In genomic region chr20:31602430-31602778, GRCh38 we compare ENCODE assay signal across 12 cellular contexts. TPM values are rescaled to one million over a fixed set of nuclear protein-coding genes. Genes with fewer than 3 reads are reported as not detected.
DNase-seq lines count a peak whose midpoint lies in the region; ATAC-seq, FAIRE-seq and TF ChIP-seq lines count a peak whose summit lies in the region.
"Had no signal": no experiment of that assay in that cellular context is flagged by ENCODE, and none has a peak within 500 bp of the region (broad histone marks: within the 10 kb centered on the region; RNA-seq: fewer than 3 reads in every experiment).

No MANE protein-coding gene starts in this region.

- H2AFZ ChIP-seq in PC-3 (ENCODE audit: low read length) (0 out of 2 replicates have a peak overlapping the region, but pooled peaks have one; percentile 19), endothelial cell of umbilical vein (ENCODE audit: low read depth, low read length) (peak overlapping the region; percentile 50)

- peak overlapping the region; percentile 72 for H3K4me2 ChIP-seq in PC-3 (ENCODE audit: low read length)
- peak overlapping the region; percentile 7 for H3K4me2 ChIP-seq in endothelial cell of umbilical vein (ENCODE audit: insufficient read depth, low read length)

- POLR2A ChIA-PET in CD4-positive, alpha-beta T cell (lab: Charles Lee): interaction anchor here (2.7 kb wide), 1 partner anchor 10 kb away, joined by 11 read pairs; no protein-coding TSS in a partner anchor
- POLR2A ChIA-PET in PC-3 (lab: Charles Lee; ENCODE audit: unreplicated experiment) (interaction anchor here (0.6 to 3.7 kb wide), 2 partner anchors 9 to 29 kb away, joined by 26 to 34 read pairs; no protein-coding TSS in a partner anchor), endothelial cell of umbilical vein (lab: Charles Lee) (interaction anchor here (0.6 kb wide), 1 partner anchor 8 kb away, joined by 4 read pairs; no protein-coding TSS in a partner anchor)

- dilution Hi-C loops in endothelial cell of umbilical vein (cut with MboI; ENCODE audit: extremely low pct_ligation_motif_present, low sequenced_read_pairs): no loop called here

- peaks cover 25% of the 10 kb centered on the region for H3K4me1 Mint-ChIP-seq in CD4-positive, alpha-beta T cell (ENCODE audit: low read depth)
- H3K4me1 Mint-ChIP-seq in osteocyte (ENCODE audit: unreplicated experiment): peaks cover 40% of the 10 kb centered on the region

- H3K9me2 ChIP-seq in PC-3 (replicated peaks; ENCODE audit: low read length): no peaks in the 10 kb centered on the region

- no peaks in the 10 kb centered on the region for H3K9me1 ChIP-seq in endothelial cell of umbilical vein (replicated peaks; ENCODE audit: control insufficient read depth, extremely low read depth, insufficient read depth, low read length)

- no peak for TF ChIP-seq POLR2A in endothelial cell of umbilical vein (IDR thresholded peaks at IDR 0.05; ENCODE audit: low read depth, low read length)

- intact Hi-C loops in CD4-positive, alpha-beta T cell (cut with DNase I, micrococcal nuclease): no loop called here
- intact Hi-C loops in PC-3 (cut with micrococcal nuclease) (no loop called here), endothelial cell of umbilical vein (cut with micrococcal nuclease) (no loop called here), posterior cingulate gyrus (cut with DNase I) (no loop called here)

- no peak overlapping the region for H3K27ac Mint-ChIP-seq in CD4-positive, alpha-beta T cell
- H3K27ac Mint-ChIP-seq in osteocyte (ENCODE audit: unreplicated experiment): peak overlapping the region; percentile 38

- H4K20me1 ChIP-seq in PC-3 (ENCODE audit: low read length): peaks cover 17% of the 10 kb centered on the region
- H4K20me1 ChIP-seq in endothelial cell of umbilical vein (replicated peaks; ENCODE audit: control insufficient read depth, extremely low read depth, insufficient read depth, low read length): no peaks in the 10 kb centered on the region

- BruUV-seq in PC-3 (replicated peaks; lab: Mats Ljungman, UMichigan) (no TSS peak), endothelial cell of umbilical vein (replicated peaks; lab: Mats Ljungman, UMichigan) (no TSS peak)

- H3K4me3 ChIP-seq in PC-3 (ENCODE audit: low read length): peak overlapping the region; percentile 30
- H3K4me3 ChIP-seq in endothelial cell of umbilical vein (replicated peaks in 1 of 3; ENCODE audit: insufficient read depth in 1 of 3, low read depth in 1 of 3, low read length in 3 of 3): no peak overlapping the region

- peaks cover 44% of the 10 kb centered on the region for H3K27me3 Mint-ChIP-seq in CD4-positive, alpha-beta T cell
- H3K27me3 Mint-ChIP-seq in osteocyte (ENCODE audit: unreplicated experiment): no peaks in the 10 kb centered on the region

- ATAC-seq in CD4-positive, alpha-beta T cell (ENCODE audit: poor library complexity): no peak
- ATAC-seq in PC-3 (no peak), GM21423 (IDR thresholded peaks at IDR 0.05; ENCODE audit: unreplicated experiment) (no peak)

- H3K9me3 ChIP-seq in CD4-positive, alpha-beta T cell (ENCODE audit: control insufficient read depth, low read length): no peaks in the 10 kb centered on the region
- H3K9me3 ChIP-seq in PC-3 (ENCODE audit: low read length) (no peaks in the 10 kb centered on the region), endothelial cell of umbilical vein (replicated peaks; ENCODE audit: control insufficient read depth, insufficient read depth, low read length) (no peaks in the 10 kb centered on the region)

- CTCF ChIA-PET in CD4-positive, alpha-beta T cell (lab: Charles Lee): interaction anchor here (0.7 to 3.3 kb wide), 6 partner anchors 11 to 121 kb away, joined by 3 to 52 read pairs (median 4); no protein-coding TSS in a partner anchor
- CTCF ChIA-PET in PC-3 (lab: Charles Lee): interaction anchor here (1.0 to 1.2 kb wide), 4 partner anchors 9 to 42 kb away, joined by 3 to 8 read pairs (median 6); no protein-coding TSS in a partner anchor
- CTCF ChIA-PET in endothelial cell of umbilical vein (lab: Charles Lee): interaction anchor here (3.2 to 12.8 kb wide), 2 partner anchors 10 to 37 kb away, joined by 20 to 1817 read pairs; no protein-coding TSS in a partner anchor

- no peak for FAIRE-seq in endothelial cell of umbilical vein (lab: Jason Lieb, UNC)
- FAIRE-seq: keratinocyte, urothelium cell line had no signal

- DNase-seq in CD4-positive, alpha-beta T cell: no peak
- DNase-seq in PC-3 (no peak), endothelial cell of umbilical vein (ENCODE audit: low read depth, low spot score) (no peak), osteocyte (ENCODE audit: extremely low spot score, unreplicated experiment) (no peak), NCI-H1930 (lab: John Stamatoyannopoulos, UW) (no peak), AML-193 (lab: John Stamatoyannopoulos, UW) (no peak), posterior cingulate gyrus (no peak)
- DNase-seq: activated T-cell treated with anti-CD3 and anti-CD28 coated beads, Interleukin-2, amount 50 U/mL, for 1 hour had no signal

- no peak for TF ChIP-seq CTCF in CD4-positive, alpha-beta T cell (IDR thresholded peaks at IDR 0.05)
- no peak for TF ChIP-seq CTCF in PC-3 (conservative IDR thresholded peaks at IDR 0.05; ENCODE audit: low read depth, low read length)
- no peak for TF ChIP-seq CTCF in endothelial cell of umbilical vein (IDR thresholded peaks at IDR 0.05; ENCODE audit: extremely low read depth in 1 of 2, insufficient read depth in 1 of 2, low read depth in 1 of 2, low read length in 2 of 2)
- no peak for TF ChIP-seq CTCF in osteocyte (IDR thresholded peaks at IDR 0.05)

- H3K36me3 Mint-ChIP-seq in CD4-positive, alpha-beta T cell (ENCODE audit: low read depth): peaks cover 5% of the 10 kb centered on the region
- H3K36me3 Mint-ChIP-seq in osteocyte (ENCODE audit: unreplicated experiment): no peaks in the 10 kb centered on the region

- H3K9ac ChIP-seq in PC-3 (ENCODE audit: low read length) (0 out of 2 replicates have a peak overlapping the region, but pooled peaks have one; percentile 3), endothelial cell of umbilical vein (replicated peaks; ENCODE audit: extremely low read depth, insufficient read depth, low read length) (peak overlapping the region; percentile 28)

- H3K27ac ChIP-seq in CD4-positive, alpha-beta T cell (ENCODE audit: low read depth, low read length): no peak overlapping the region
- H3K27ac ChIP-seq in PC-3 (ENCODE audit: low read length) (peak overlapping the region; percentile 68), endothelial cell of umbilical vein (ENCODE audit: insufficient read depth, low read depth, low read length) (peak overlapping the region; percentile 100)

- H3K36me3 ChIP-seq in PC-3 (ENCODE audit: low read depth, low read length): 0 out of 2 replicates have a peak, but pooled peaks cover 6% of the 10 kb centered on the region
- H3K36me3 ChIP-seq in endothelial cell of umbilical vein (ENCODE audit: control insufficient read depth in 2 of 2, extremely low read depth in 1 of 2, insufficient read depth in 2 of 2, low read length in 2 of 2): no peaks in the 10 kb centered on the region

- H3K79me2 ChIP-seq in PC-3 (ENCODE audit: low read length) (peaks cover 30% of the 10 kb centered on the region), endothelial cell of umbilical vein (ENCODE audit: control insufficient read depth, insufficient read depth, low read length) (peaks cover 26% of the 10 kb centered on the region)

- peaks cover 7% of the 10 kb centered on the region for H3F3A ChIP-seq in PC-3 (ENCODE audit: low read length, unreplicated experiment)

- H3K27me3 ChIP-seq in CD4-positive, alpha-beta T cell (ENCODE audit: control insufficient read depth, insufficient read depth, low read length): peaks cover 28% of the 10 kb centered on the region
- H3K27me3 ChIP-seq in PC-3 (ENCODE audit: low read length) (no peaks in the 10 kb centered on the region), endothelial cell of umbilical vein (ENCODE audit: control insufficient read depth in 2 of 2, insufficient read depth in 2 of 2, low read length in 2 of 2) (no peaks in the 10 kb centered on the region)

- H3K4me3 Mint-ChIP-seq in CD4-positive, alpha-beta T cell: peak overlapping the region; percentile 83
- H3K4me3 Mint-ChIP-seq in osteocyte (ENCODE audit: unreplicated experiment): no peak overlapping the region

- peaks cover 33% of the 10 kb centered on the region for H3K4me1 ChIP-seq in PC-3 (ENCODE audit: insufficient read depth, low read length)
- peaks cover 31% of the 10 kb centered on the region for H3K4me1 ChIP-seq in endothelial cell of umbilical vein (ENCODE audit: control insufficient read depth, extremely low read depth, insufficient read depth, low read length)

- H3K9me3 Mint-ChIP-seq in CD4-positive, alpha-beta T cell: no peaks in the 10 kb centered on the region
- H3K9me3 Mint-ChIP-seq in osteocyte (ENCODE audit: unreplicated experiment): no peaks in the 10 kb centered on the region

TF ChIP-seq in endothelial cell of umbilical vein, 7 proteins besides CTCF, POLR2A, EP300 and RAD21 (continues in another document):
- TF ChIP-seq GATA2 (IDR thresholded peaks at IDR 0.05; ENCODE audit: insufficient read depth, insufficient read length, low read depth, low read length) (no peak), EZH2 (IDR thresholded peaks at IDR 0.05; ENCODE audit: borderline replicate concordance, low read depth, low read length, severe bottlenecking) (no peak)

RNA-seq across cellular contexts. Expression of gene ID1, which starts 2.7 kb away (rescaled TPM):
- 10 to 100 TPM; 22.8 to 24.2 TPM for total RNA-seq in CD4-positive, alpha-beta T cell
- total RNA-seq in PC-3 (2014; rRNA removed) (774 and 872 TPM in 2 replicates), endothelial cell of umbilical vein (64.4 and 78.9 TPM in 2 replicates), osteocyte (8.2 TPM in 2 replicates)
- 152 and 182 TPM in 2 replicates for polyA plus RNA-seq in endothelial cell of umbilical vein
- 78.6 and 160 TPM in 2 replicates for polyA plus RNA-seq in endothelial cell of umbilical vein (2011; cell fraction: cytosol; rRNA removed)
- polyA plus RNA-seq in endothelial cell of umbilical vein (2011; cell fraction: nucleus; rRNA removed): 317 and 470 TPM in 2 replicates
- 67.3 and 67.6 TPM in 2 replicates for polyA plus RNA-seq in endothelial cell of umbilical vein (2012)
- polyA minus RNA-seq in endothelial cell of umbilical vein: 41.5 and 55.2 TPM in 2 replicates
- polyA minus RNA-seq in endothelial cell of umbilical vein (2011; cell fraction: cytosol; rRNA and poly(A)+ RNA removed): 500 TPM
- polyA minus RNA-seq in endothelial cell of umbilical vein (2011; cell fraction: nucleus; rRNA and poly(A)+ RNA removed): 83.0 and 266 TPM in 2 replicates

RNA-seq across cellular contexts. Expression of gene COX4I2, which starts 35.3 kb away (rescaled TPM):
- not detected for total RNA-seq in CD4-positive, alpha-beta T cell
- not detected in 2 replicates for total RNA-seq in PC-3 (2014; rRNA removed)
- not detected in 2 replicates for total RNA-seq in endothelial cell of umbilical vein
- not detected in 2 replicates for polyA plus RNA-seq in endothelial cell of umbilical vein
- polyA plus RNA-seq in endothelial cell of umbilical vein (2011; cell fraction: cytosol; rRNA removed): not detected in 2 replicates
- not detected in 2 replicates for polyA plus RNA-seq in endothelial cell of umbilical vein (2011; cell fraction: nucleus; rRNA removed)
- polyA plus RNA-seq in endothelial cell of umbilical vein (2012): not detected in 2 replicates
- polyA minus RNA-seq in endothelial cell of umbilical vein: not detected in 2 replicates
- not detected for polyA minus RNA-seq in endothelial cell of umbilical vein (2011; cell fraction: cytosol; rRNA and poly(A)+ RNA removed)
- not detected in 2 replicates for polyA minus RNA-seq in endothelial cell of umbilical vein (2011; cell fraction: nucleus; rRNA and poly(A)+ RNA removed)
- not detected in 2 replicates for total RNA-seq in osteocyte
- total RNA-seq: HT1080 had no signal
- polyA plus RNA-seq: keratinocyte had no signal
